20 cellular contexts compared by ENCODE assay signal in genomic region chr15:70251246-70251990, GRCh38.
DNase-seq lines count a peak whose midpoint lies in the region; ATAC-seq and TF ChIP-seq lines count a peak whose summit lies in the region.
"Had no signal": no experiment of that assay in that cellular context is flagged by ENCODE, and none has a peak within 500 bp of the region (broad histone marks: within the 10 kb centered on the region; RNA-seq: fewer than 3 reads in every experiment).

No MANE protein-coding gene starts in this region.

- no peak for TF ChIP-seq CTCF in endodermal cell (conservative IDR thresholded peaks at IDR 0.05)

- no peaks in the 10 kb centered on the region for H3K36me3 ChIP-seq in endodermal cell (ENCODE audit: control insufficient read depth, insufficient read depth, low read length)
- H3K36me3 ChIP-seq: colonic mucosa, HAP-1, upper lobe of left lung had no signal

- no peaks in the 10 kb centered on the region for H3K36me3 Mint-ChIP-seq in endodermal cell (ENCODE audit: low read depth)

- peaks cover 14% of the 10 kb centered on the region for H3K4me1 Mint-ChIP-seq in endodermal cell

- ATAC-seq in sciatic nerve: peak; percentile 38
- no peak for ATAC-seq in HG03354 (IDR thresholded peaks at IDR 0.05; ENCODE audit: poor library complexity, severe bottlenecking, unreplicated experiment)
- no peak for ATAC-seq in HG03097 (IDR thresholded peaks at IDR 0.05; ENCODE audit: low FRiP score, unreplicated experiment)
- ATAC-seq: left colon had no signal

- H3K27ac Mint-ChIP-seq in endodermal cell: no peak overlapping the region
- H3K27ac Mint-ChIP-seq: progenitor cell of endocrine pancreas; T-helper 1 cell treated with Interleukin-12 subunit alpha and Interleukin-12 subunit beta and Interleukin-4 antibody, amounts not matched to agents 30 μg/mL and 1 μg/mL, for 36 hours had no signal

- peak; percentile 14 to 72 (median 68) for DNase-seq in NCI-H1417 (lab: John Stamatoyannopoulos, UW)
- DNase-seq in NCI-H1417 treated with DMSO at 0.1 percent for 48 hours (lab: John Stamatoyannopoulos, UW): no peak
- DNase-seq in NCI-H146 (lab: John Stamatoyannopoulos, UW): peak; percentile 69
- peak; percentile 72 for DNase-seq in endodermal cell
- DNase-seq in sciatic nerve (ENCODE audit: low spot score): peak; percentile 58
- DNase-seq in mucosa of gallbladder (ENCODE audit: low spot score): no peak
- DNase-seq: 8988T; activated CD4-positive, CD25-positive, alpha-beta regulatory T cell treated with anti-CD3 and anti-CD28 coated beads, Interleukin-2, amount 50 U/mL, for 72 hours; C1 segment of cervical spinal cord; colonic mucosa; foreskin fibroblast; Right ventricle myocardium superior had no signal

- WGBS in endodermal cell (ENCODE audit: insufficient coverage in 1 of 2, insufficient read length in 1 of 2), 2 experiments: 93 to 94% methylated on average over 7 to 11 of the region's 11 CpGs

- no peaks in the 10 kb centered on the region for H3K9me3 ChIP-seq in endodermal cell (ENCODE audit: control insufficient read depth, low read length)
- H3K9me3 ChIP-seq: colonic mucosa, HAP-1, upper lobe of left lung had no signal

- no peak overlapping the region for H3K27ac ChIP-seq in endodermal cell (ENCODE audit: low read depth, low read length)
- H3K27ac ChIP-seq: colonic mucosa, KMS-11, upper lobe of left lung had no signal

- H3K4me1 ChIP-seq in endodermal cell (ENCODE audit: control insufficient read depth, insufficient read depth, low read length): no peaks in the 10 kb centered on the region
- H3K4me1 ChIP-seq: colonic mucosa had no signal

- intact Hi-C loops in sciatic nerve (cut with DNase I): no loop called here

- H3K4me3 Mint-ChIP-seq in endodermal cell: no peak overlapping the region
- H3K4me3 Mint-ChIP-seq: T-helper 1 cell treated with Interleukin-12 subunit alpha and Interleukin-12 subunit beta and Interleukin-4 antibody, amounts not matched to agents 30 μg/mL and 1 μg/mL, for 36 hours had no signal

- no peaks in the 10 kb centered on the region for H3K9me3 Mint-ChIP-seq in endodermal cell
- H3K9me3 Mint-ChIP-seq: T-helper 1 cell treated with Interleukin-12 subunit alpha and Interleukin-12 subunit beta and Interleukin-4 antibody, amounts not matched to agents 30 μg/mL and 1 μg/mL, for 36 hours had no signal

- no peak overlapping the region for H3K4me3 ChIP-seq in endodermal cell (ENCODE audit: low read length)
- H3K4me3 ChIP-seq: colonic mucosa, HAP-1, upper lobe of left lung had no signal

- peaks cover 11% of the 10 kb centered on the region for H3K27me3 ChIP-seq in endodermal cell (ENCODE audit: control insufficient read depth, insufficient read depth, low read length, poor library complexity, severe bottlenecking)
- H3K27me3 ChIP-seq: colonic mucosa, upper lobe of left lung had no signal

- peaks cover 16% of the 10 kb centered on the region for H3K27me3 Mint-ChIP-seq in endodermal cell (ENCODE audit: insufficient read depth)

- no peak overlapping the region for H3K9ac ChIP-seq in endodermal cell (ENCODE audit: extremely low read depth, low read length, poor library complexity, severe bottlenecking)
- H3K9ac ChIP-seq: KMS-11 had no signal

Comparison
In these comparisons a context has a peak if more than half of its experiments do, and no peak if none do; other contexts are left out.
1. DNase-seq: peak in NCI-H1417 (3 of 3), NCI-H146 (single experiment), endodermal cell (single experiment) and sciatic nerve (single experiment); none in NCI-H1417 treated with DMSO at 0.1 percent for 48 hours (single experiment) and mucosa of gallbladder (single experiment).